Comparison of ENCODE assay signal across 16 cellular contexts in genomic region chr1:183995322-183996035, GRCh38. TPM values are rescaled to one million over a fixed set of nuclear protein-coding genes. Genes with fewer than 3 reads are reported as not detected.
DNase-seq lines count a peak whose midpoint lies in the region; ATAC-seq, FAIRE-seq and TF ChIP-seq lines count a peak whose summit lies in the region.
"Had no signal": no experiment of that assay in that cellular context is flagged by ENCODE, and none has a peak within 500 bp of the region (broad histone marks: within the 10 kb centered on the region; RNA-seq: fewer than 3 reads in every experiment).

No MANE protein-coding gene starts in this region.

- peak; percentile 88 for ATAC-seq in left lung
- ATAC-seq in naive thymus-derived CD4-positive, alpha-beta T cell, result no peak

- peak overlapping the region; percentile 69 for H3K4me3 Mint-ChIP-seq in Caco-2 (ENCODE audit: unreplicated experiment)
- no peak overlapping the region for H3K4me3 Mint-ChIP-seq in naive thymus-derived CD4-positive, alpha-beta T cell
- H3K4me3 Mint-ChIP-seq: CD4-positive, alpha-beta T cell; dendritic cell treated with granulocyte-macrophage colony-stimulating factor and Interleukin-4, amounts not matched to agents 40 ng/mL and 50 ng/mL, for 4 days; HFFc6 had no signal

- no peaks in the 10 kb centered on the region for H3K27me3 Mint-ChIP-seq in Caco-2 (ENCODE audit: insufficient read depth, unreplicated experiment)
- peaks cover 0 to 3% (median 0%) of the 10 kb centered on the region in 5 donors for H3K27me3 Mint-ChIP-seq in naive thymus-derived CD4-positive, alpha-beta T cell
- H3K27me3 Mint-ChIP-seq: CD4-positive, alpha-beta T cell; dendritic cell treated with granulocyte-macrophage colony-stimulating factor and Interleukin-4, amounts not matched to agents 40 ng/mL and 50 ng/mL, for 4 days had no signal

- H3K36me3 ChIP-seq in Caco-2 (ENCODE audit: control insufficient read depth, insufficient read depth, low read length), result no peaks in the 10 kb centered on the region
- H3K36me3 ChIP-seq in left lung, result no peaks in the 10 kb centered on the region
- no peaks in the 10 kb centered on the region for H3K36me3 ChIP-seq in naive thymus-derived CD4-positive, alpha-beta T cell (ENCODE audit: control insufficient read depth in 2 of 3, insufficient read depth in 3 of 3, low read length in 3 of 3)
- H3K36me3 ChIP-seq: adrenal gland had no signal

- FAIRE-seq in TTC549 (lab: Jason Lieb, UNC), result peak; percentile 92

- no peaks in the 10 kb centered on the region for H3K9me3 ChIP-seq in Caco-2
- no peaks in the 10 kb centered on the region for H3K9me3 ChIP-seq in left lung
- no peaks in the 10 kb centered on the region for H3K9me3 ChIP-seq in naive thymus-derived CD4-positive, alpha-beta T cell (ENCODE audit: control insufficient read depth in 2 of 3, low read length in 3 of 3)
- H3K9me3 ChIP-seq: adrenal gland had no signal

- no peak overlapping the region for H3K27ac ChIP-seq in left lung
- no peak overlapping the region for H3K27ac ChIP-seq in naive thymus-derived CD4-positive, alpha-beta T cell (ENCODE audit: low read depth, low read length)
- H3K27ac ChIP-seq: adrenal gland had no signal

- no TSS peak for BruUV-seq in Caco-2 (replicated peaks; lab: Mats Ljungman, UMichigan)

- H3K4me1 ChIP-seq in Caco-2 (peaks cover 61% of the 10 kb centered on the region), left lung (no peaks in the 10 kb centered on the region)
- H3K4me1 ChIP-seq in naive thymus-derived CD4-positive, alpha-beta T cell (ENCODE audit: control insufficient read depth in 2 of 2, insufficient read depth in 2 of 2, low read length in 2 of 2), result peaks cover 0 to 6% of the 10 kb centered on the region in 2 donors
- H3K4me1 ChIP-seq: adrenal gland had no signal

- POLR2A ChIA-PET in Caco-2 (lab: Charles Lee), result interaction anchor here (1.0 to 1.9 kb wide), 3 partner anchors 11 to 68 kb away, joined by 3 to 19 read pairs (median 6); partner anchors contain the start of gene TSEN15
- POLR2A ChIA-PET in naive thymus-derived CD4-positive, alpha-beta T cell (lab: Charles Lee), result no interaction called here

- CTCF ChIA-PET in Caco-2 (lab: Charles Lee), result interaction anchor here (0.6 kb wide), 1 partner anchor 71 kb away, joined by 3 read pairs; no protein-coding TSS in a partner anchor
- CTCF ChIA-PET in naive thymus-derived CD4-positive, alpha-beta T cell (lab: Charles Lee), result interaction anchor here (1.3 kb wide), 1 partner anchor 713 kb away, joined by 5 read pairs; no protein-coding TSS in a partner anchor

- TF ChIP-seq CTCF in Caco-2 (IDR thresholded peaks at IDR 0.05; ENCODE audit: insufficient read depth in 1 of 2, low read depth in 1 of 2, low read length in 1 of 2, severe bottlenecking in 1 of 2, unreplicated experiment in 1 of 2), result no peak
- no peak for TF ChIP-seq CTCF in fibroblast of the aortic adventitia (IDR thresholded peaks at IDR 0.05; ENCODE audit: insufficient read depth, low read length)
- TF ChIP-seq CTCF in left lung (IDR thresholded peaks at IDR 0.05), result no peak

- peak overlapping the region; percentile 92 for H3K27ac Mint-ChIP-seq in Caco-2 (ENCODE audit: unreplicated experiment)
- no peak overlapping the region for H3K27ac Mint-ChIP-seq in naive thymus-derived CD4-positive, alpha-beta T cell
- H3K27ac Mint-ChIP-seq: activated T-helper 2 cell treated with anti-CD3 and anti-CD28 coated beads, Interferon-gamma antibody, Interleukin-2, Interleukin-4, amounts not matched to agents 10 μg/mL and 5 μg/mL and 100 μg/mL, durations not matched to agents 14 hours and 24 hours and 36 hours; CD4-positive, alpha-beta T cell; dendritic cell treated with granulocyte-macrophage colony-stimulating factor and Interleukin-4, amounts not matched to agents 40 ng/mL and 50 ng/mL, for 4 days; HFFc6 had no signal

- intact Hi-C loops in Caco-2 (cut with micrococcal nuclease; ENCODE audit: unreplicated experiment) (loop anchor here (1.0 to 2.0 kb wide), 6 partner anchors 8 to 359 kb away; partner anchors contain the start of gene TSEN15), left lung (cut with DNase I) (no loop called here)
- intact Hi-C loops in naive thymus-derived CD4-positive, alpha-beta T cell (cut with micrococcal nuclease), result no loop called here

- peaks cover 7% of the 10 kb centered on the region for H3K36me3 Mint-ChIP-seq in Caco-2 (ENCODE audit: insufficient read depth, unreplicated experiment)
- H3K36me3 Mint-ChIP-seq in naive thymus-derived CD4-positive, alpha-beta T cell, result peaks cover 0 to 7% (median 0%) of the 10 kb centered on the region in 5 donors

- H3K4me3 ChIP-seq in Caco-2 (ENCODE audit: low read depth, low read length) (no peak overlapping the region), fibroblast of the aortic adventitia (ENCODE audit: low read depth, low read length) (no peak overlapping the region), left lung (no peak overlapping the region)
- no peak overlapping the region for H3K4me3 ChIP-seq in naive thymus-derived CD4-positive, alpha-beta T cell (ENCODE audit: low read length)
- H3K4me3 ChIP-seq: adrenal gland had no signal

- peaks cover 46% of the 10 kb centered on the region for H3K4me1 Mint-ChIP-seq in Caco-2 (ENCODE audit: low read depth, unreplicated experiment)
- H3K4me1 Mint-ChIP-seq in naive thymus-derived CD4-positive, alpha-beta T cell, result peaks cover 0 to 10% (median 5%) of the 10 kb centered on the region in 7 donors

- H3K27me3 ChIP-seq in Caco-2 (replicated peaks; ENCODE audit: control insufficient read depth, insufficient read depth, low read length) (no peaks in the 10 kb centered on the region), left lung (no peaks in the 10 kb centered on the region)
- H3K27me3 ChIP-seq in naive thymus-derived CD4-positive, alpha-beta T cell (ENCODE audit: control insufficient read depth in 2 of 2, insufficient read depth in 2 of 2, low read length in 2 of 2), result no peaks in the 10 kb centered on the region
- H3K27me3 ChIP-seq: adrenal gland had no signal

- no peaks in the 10 kb centered on the region for H3K9me3 Mint-ChIP-seq in Caco-2 (ENCODE audit: unreplicated experiment)
- peaks cover 0 to 7% (median 0%) of the 10 kb centered on the region in 11 donors for H3K9me3 Mint-ChIP-seq in naive thymus-derived CD4-positive, alpha-beta T cell
- H3K9me3 Mint-ChIP-seq: activated T-helper 2 cell treated with anti-CD3 and anti-CD28 coated beads, Interferon-gamma antibody, Interleukin-2, Interleukin-4, amounts not matched to agents 10 μg/mL and 5 μg/mL and 100 μg/mL, durations not matched to agents 14 hours and 24 hours and 36 hours; CD4-positive, alpha-beta T cell; dendritic cell treated with granulocyte-macrophage colony-stimulating factor and Interleukin-4, amounts not matched to agents 40 ng/mL and 50 ng/mL, for 4 days; HFFc6 had no signal

- peak in 1 of 2 experiments; percentile 23 for DNase-seq in Caco-2
- DNase-seq in fibroblast of the aortic adventitia (ENCODE audit: low read depth), result peak; percentile 42
- DNase-seq in left lung, result peak; percentile 66 to 81
- DNase-seq in NCI-H2029 (lab: John Stamatoyannopoulos, UW), result no peak
- DNase-seq in NCI-H1417 (lab: John Stamatoyannopoulos, UW), result no peak
- no peak for DNase-seq in naive thymus-derived CD4-positive, alpha-beta T cell
- no peak for DNase-seq in RPMI8226
- DNase-seq: adrenal gland; CD4-positive, alpha-beta T cell; HFFc6; NCI-H146; NCI-H510A treated with DMSO at 0.1 percent for 48 hours; stimulated activated CD4-positive, alpha-beta T cell treated with anti-CD3 and anti-CD28 coated beads, Interleukin-15, amount 100 ng/mL, for 24 hours had no signal

RNA-seq across cellular contexts. Expression of gene COLGALT2, which starts 42.0 kb away (rescaled TPM):
- total RNA-seq in Caco-2 (2022), result 10.5 and 10.6 TPM in 2 replicates
- total RNA-seq in fibroblast of the aortic adventitia (ENCODE audit: low replicate concordance), result 1.1 and 3.6 TPM in 2 replicates
- total RNA-seq in left lung, result 1 to 10 TPM in 1 of 2 donors, under 1 TPM in 1; 0.97 to 1.5 TPM
- total RNA-seq in naive thymus-derived CD4-positive, alpha-beta T cell, result 1 to 10 TPM in 2 of 5 experiments, under 1 TPM in 3; 0.19 to 2.4 (median 0.30) TPM
- polyA plus RNA-seq in naive thymus-derived CD4-positive, alpha-beta T cell, result under 1 TPM in 1 of 2 donors, not detected in 1; 0.17 TPM

RNA-seq across cellular contexts. Expression of gene TSEN15, which starts 56.1 kb away (rescaled TPM):
- total RNA-seq in Caco-2 (2022) (62.7 and 71.4 TPM in 2 replicates), fibroblast of the aortic adventitia (ENCODE audit: low replicate concordance) (31.6 and 65.8 TPM in 2 replicates), left lung (10 to 100 TPM; 33.8 to 33.9 TPM)
- 10 to 100 TPM; 12.7 to 48.9 (median 31.1) TPM for total RNA-seq in naive thymus-derived CD4-positive, alpha-beta T cell
- polyA plus RNA-seq in naive thymus-derived CD4-positive, alpha-beta T cell, result 10 to 100 TPM; 31.6 to 52.4 TPM

Comparison
In these comparisons a context has a peak if more than half of its experiments do, and no peak if none do; other contexts are left out.
1. DNase-seq: peak in fibroblast of the aortic adventitia (single experiment) and left lung (2 of 2); none in NCI-H2029 (single experiment), NCI-H1417 (0 of 3), naive thymus-derived CD4-positive, alpha-beta T cell (0 of 9) and RPMI8226 (single experiment).